Comparison of ENCODE assay signal across 13 cellular contexts in genomic region chr2:239669181-239669898, GRCh38.
"Had no signal": no experiment of that assay in that cellular context is flagged by ENCODE, and none has a peak within 500 bp of the region (broad histone marks: within the 10 kb centered on the region; RNA-seq: fewer than 3 reads in every experiment).

No MANE protein-coding gene starts in this region.

- H3K4me3 ChIP-seq: ascending aorta, breast epithelium, left lung, pancreas, upper lobe of left lung had no signal

- DNase-seq: activated CD4-positive, alpha-beta T cell treated with anti-CD3 and anti-CD28 coated beads for 48 hours; activated CD8-positive, alpha-beta T cell treated with anti-CD3 and anti-CD28 coated beads, Interleukin-2, amount 10 ng/mL, durations not matched to agents 7 days and 5 days; activated naive CD4-positive, alpha-beta T cell treated with Interleukin-2 at 50 U/mL for 16 hours; islet precursor cell; pancreas; T-helper 17 cell had no signal

- H3K4me1 ChIP-seq: ascending aorta, breast epithelium, left lung, pancreas, upper lobe of left lung had no signal

- H3K27ac ChIP-seq: ascending aorta, breast epithelium, left lung, pancreas, upper lobe of left lung had no signal

- H3K27me3 ChIP-seq: ascending aorta, upper lobe of left lung had no signal

- H3K9me3 ChIP-seq: ascending aorta, breast epithelium, left lung, pancreas, upper lobe of left lung had no signal

- ATAC-seq: activated CD8-positive, alpha-beta T cell treated with anti-CD3 and anti-CD28 coated beads, Interleukin-2, amount 10 ng/mL, durations not matched to agents 7 days and 5 days; activated T-helper 17 cell treated with anti-CD3 and anti-CD28 coated beads, Interleukin-2, amount 50 U/mL, for 72 hours; esophagus mucosa; left lung; pancreas; sciatic nerve; T-helper 17 cell had no signal

- H3K36me3 ChIP-seq: ascending aorta, breast epithelium, left lung, pancreas, upper lobe of left lung had no signal
